In genomic region chr2:241508240-241508509, GRCh38 we compare ENCODE assay signal across 8 cellular contexts. TPM values are rescaled to one million over a fixed set of nuclear protein-coding genes. Genes with fewer than 3 reads are reported as not detected.
DNase-seq lines count a peak whose midpoint lies in the region; ATAC-seq and TF ChIP-seq lines count a peak whose summit lies in the region.

No MANE protein-coding gene starts in this region.

- H3K36me3 ChIP-seq in HUES6 (ENCODE audit: control insufficient read depth, insufficient read depth, low read length) (peaks cover 21% of the 10 kb centered on the region), ascending aorta (no peaks in the 10 kb centered on the region), suprapubic skin (peaks cover 4% of the 10 kb centered on the region)

- ATAC-seq in GM19452 (IDR thresholded peaks at IDR 0.05; ENCODE audit: unreplicated experiment) (peak; percentile 34), left colon (peak; percentile 23)

- peak overlapping the region; percentile 95 for H3K27ac ChIP-seq in C4-2B
- peak overlapping the region; percentile 79; the same call in 1 of the 2 replicates for H3K27ac ChIP-seq in HUES6 (ENCODE audit: low read depth, low read length)
- peak overlapping the region; percentile 76 to 88 for H3K27ac ChIP-seq in ascending aorta
- H3K27ac ChIP-seq in suprapubic skin: peak overlapping the region; percentile 80

- TF ChIP-seq EP300 in suprapubic skin (IDR thresholded peaks at IDR 0.05): no peak

- 0% methylated on average over 4 of the region's 35 CpGs for WGBS in suprapubic skin

- H3K27me3 ChIP-seq in HUES6 (ENCODE audit: control insufficient read depth, insufficient read depth, low read length): peaks cover 7% of the 10 kb centered on the region
- no peaks in the 10 kb centered on the region for H3K27me3 ChIP-seq in ascending aorta
- H3K27me3 ChIP-seq in suprapubic skin: no peaks in the 10 kb centered on the region

- peak overlapping the region; percentile 97 for H3K4me3 ChIP-seq in HUES6 (ENCODE audit: low read depth, low read length)
- H3K4me3 ChIP-seq in ascending aorta: peak overlapping the region; percentile 88 to 95
- H3K4me3 ChIP-seq in suprapubic skin: peak overlapping the region; percentile 93

- DNase-seq in ascending aorta (ENCODE audit: low spot score in 2 of 2) (no peak), left colon (no peak), suprapubic skin (ENCODE audit: low spot score in 2 of 2) (no peak), NCI-H1092 (lab: John Stamatoyannopoulos, UW) (no peak), cerebellum (ENCODE audit: low spot score) (no peak)

- intact Hi-C loops in ascending aorta (cut with DNase I): loop anchor here (1.0 to 10.0 kb wide), 9 partner anchors 51 to 943 kb away; partner anchors contain the start of genes ATG4B, BOK, DTYMK and DUSP28
- intact Hi-C loops in left colon (cut with DNase I, micrococcal nuclease): no loop called here

- TF ChIP-seq CTCF in C4-2B (conservative IDR thresholded peaks at IDR 0.05) (no peak), ascending aorta (IDR thresholded peaks at IDR 0.05) (no peak), suprapubic skin (IDR thresholded peaks at IDR 0.05) (no peak)

- H3K9ac ChIP-seq in HUES6 (ENCODE audit: low read length): peak overlapping the region; percentile 90

- no peak for TF ChIP-seq POLR2A in suprapubic skin (IDR thresholded peaks at IDR 0.05)

- H3K4me1 ChIP-seq in HUES6 (ENCODE audit: control insufficient read depth, insufficient read depth, low read length) (peaks cover 21% of the 10 kb centered on the region), ascending aorta (peaks cover 6 to 26% of the 10 kb centered on the region in 2 donors), suprapubic skin (peaks cover 43% of the 10 kb centered on the region)

- H3K9me3 ChIP-seq in HUES6 (ENCODE audit: control insufficient read depth, insufficient read depth, low read depth, low read length) (no peaks in the 10 kb centered on the region), ascending aorta (no peaks in the 10 kb centered on the region), suprapubic skin (no peaks in the 10 kb centered on the region)

RNA-seq across cellular contexts. Expression of gene STK25, which starts 0.2 kb away (rescaled TPM):
- 259 TPM for total RNA-seq in ascending aorta
- 100 to 1,000 TPM; 118 to 119 TPM for total RNA-seq in left colon
- total RNA-seq in suprapubic skin: 100 to 1,000 TPM; 131 to 232 (median 147) TPM
- total RNA-seq in cerebellum: 160 TPM

RNA-seq across cellular contexts. Expression of gene BOK, which starts 50.4 kb away (rescaled TPM):
- total RNA-seq in ascending aorta: 35.4 TPM
- total RNA-seq in left colon: 10 to 100 TPM; 10.3 to 14.2 TPM
- 10 to 100 TPM; 32.4 to 61.6 (median 60.5) TPM for total RNA-seq in suprapubic skin
- total RNA-seq in cerebellum: 19.1 TPM
